8 cellular contexts compared by ENCODE assay signal in genomic region chr19:56566904-56567273, GRCh38. TPM values are rescaled to one million over a fixed set of nuclear protein-coding genes. Genes with fewer than 3 reads are reported as not detected.
DNase-seq lines count a peak whose midpoint lies in the region; TF ChIP-seq lines count a peak whose summit lies in the region.

No MANE protein-coding gene starts in this region.

- peak overlapping the region; percentile 82 for H3K9ac ChIP-seq in GM23248

- intact Hi-C loops in transverse colon (cut with DNase I; ENCODE audit: low total_unique reads), result no loop called here

- H3K79me2 ChIP-seq in GM23248 (ENCODE audit: insufficient read depth), result peaks cover 22% of the 10 kb centered on the region

- DNase-seq in ELR (ENCODE audit: low read depth) (peak; percentile 45), GM23248 (peak; percentile 63), MV-4-11 (lab: John Stamatoyannopoulos, UW) (peak; percentile 50), activated T-cell treated with anti-CD3 and anti-CD28 coated beads for 48 hours (ENCODE audit: low read depth) (peak; percentile 29), fibroblast of villous mesenchyme (ENCODE audit: low read depth) (no peak), occipital lobe (lab: John Stamatoyannopoulos, UW) (peak; percentile 50), transverse colon (peak; percentile 47), GF-D8 (lab: John Stamatoyannopoulos, UW) (no peak)

- no peaks in the 10 kb centered on the region for H3K9me2 ChIP-seq in GM23248 (ENCODE audit: insufficient read depth)

- H3K36me3 ChIP-seq in GM23248 (ENCODE audit: low read depth) (peaks cover 54% of the 10 kb centered on the region), transverse colon (peaks cover 0 to 43% (median 15%) of the 10 kb centered on the region in 4 donors)

- H3K4me1 ChIP-seq in GM23248 (ENCODE audit: insufficient read depth) (no peaks in the 10 kb centered on the region), transverse colon (peaks cover 5 to 11% (median 6%) of the 10 kb centered on the region in 4 donors)

- H3K4me3 ChIP-seq in GM23248 (peak overlapping the region; percentile 98), fibroblast of villous mesenchyme (ENCODE audit: low read depth, low read length) (peak overlapping the region; percentile 98), transverse colon (peak overlapping the region; percentile 46 to 90 (median 76))

- TF ChIP-seq CTCF in fibroblast of villous mesenchyme (IDR thresholded peaks at IDR 0.05; ENCODE audit: insufficient read depth, low read depth, low read length) (no peak), transverse colon (IDR thresholded peaks at IDR 0.05) (no peak)

- in situ Hi-C loops in GM23248 (cut with MboI), result no loop called here
- in situ Hi-C loops in transverse colon (cut with MboI; ENCODE audit: low pct_ligation_motif_present in 1 of 4, low pct_unique_long_range_greater_than_20kb in 1 of 4, low sequenced_read_pairs in 3 of 4), result no loop called here

- no peaks in the 10 kb centered on the region for H3K27me3 ChIP-seq in GM23248 (replicated peaks; ENCODE audit: insufficient read depth)
- H3K27me3 ChIP-seq in transverse colon, result no peaks in the 10 kb centered on the region

- peak overlapping the region; percentile 83 for H3K4me2 ChIP-seq in GM23248 (ENCODE audit: unreplicated experiment)

- H3F3A ChIP-seq in GM23248 (ENCODE audit: insufficient read depth), result no peaks in the 10 kb centered on the region

- H3K27ac ChIP-seq in GM23248 (peak overlapping the region; percentile 54), transverse colon (peak overlapping the region; percentile 84 to 90 (median 84))

- WGBS in GM23248 (ENCODE audit: low coverage in 1 of 2, low lambda C conversion rate in 2 of 2, missing lambda C conversion rate in 2 of 2), 2 experiments, result 2% methylated on average over 19 to 23 of the region's 23 CpGs
- WGBS in transverse colon (ENCODE audit: low coverage in 1 of 2), 2 donors, result 3% methylated on average over 23 of the region's 23 CpGs; no CpG with 5 or more reads in 1 of the 2 donors

- H2AFZ ChIP-seq in GM23248, result peak overlapping the region; percentile 100

- no peak for TF ChIP-seq POLR2A in transverse colon (IDR thresholded peaks at IDR 0.05)

- no peaks in the 10 kb centered on the region for H4K20me1 ChIP-seq in GM23248 (ENCODE audit: insufficient read depth)

- TF ChIP-seq EP300 in transverse colon (IDR thresholded peaks at IDR 0.05; ENCODE audit: low read depth), result no peak

- H3K9me3 ChIP-seq in GM23248 (ENCODE audit: low read depth) (peaks cover 13% of the 10 kb centered on the region), transverse colon (peaks cover 71 to 83% of the 10 kb centered on the region in 2 donors)

RNA-seq across cellular contexts. Expression of gene ZNF470, which starts 0.4 kb away (rescaled TPM):
- 3.5 and 5.8 TPM in 2 replicates for total RNA-seq in GM23248 (2014; rRNA removed; shearing (Covaris generic))
- 3.4 and 3.5 TPM in 2 replicates for polyA plus RNA-seq in GM23248 (2016; fragmentation: Nextera tagmentation; extraction: Ambion mirVana)
- total RNA-seq in fibroblast of villous mesenchyme, result 2.6 and 3.9 TPM in 2 replicates
- total RNA-seq in occipital lobe, result 13.7 TPM
- 1 to 10 TPM in 3 of 4 donors, under 1 TPM in 1; 0.37 to 5.6 (median 1.5) TPM for total RNA-seq in transverse colon

RNA-seq across cellular contexts. Expression of gene ZFP28, which starts 28.1 kb away (rescaled TPM):
- total RNA-seq in GM23248 (2014; rRNA removed; shearing (Covaris generic)), result 5.1 and 5.6 TPM in 2 replicates
- polyA plus RNA-seq in GM23248 (2016; fragmentation: Nextera tagmentation; extraction: Ambion mirVana), result 5.8 and 7.1 TPM in 2 replicates
- total RNA-seq in fibroblast of villous mesenchyme (6.1 and 12.1 TPM in 2 replicates), occipital lobe (45.4 TPM), transverse colon (1 to 10 TPM in 3 of 4 donors, under 1 TPM in 1; 0.20 to 5.4 (median 2.2) TPM)

RNA-seq across cellular contexts. Expression of gene ZNF71, which starts 28.2 kb away (rescaled TPM):
- 3.4 and 7.9 TPM in 2 replicates for total RNA-seq in GM23248 (2014; rRNA removed; shearing (Covaris generic))
- 6.2 and 6.7 TPM in 2 replicates for polyA plus RNA-seq in GM23248 (2016; fragmentation: Nextera tagmentation; extraction: Ambion mirVana)
- total RNA-seq in fibroblast of villous mesenchyme, result 8.2 and 8.4 TPM in 2 replicates
- total RNA-seq in occipital lobe, result 19.5 TPM
- 10 to 100 TPM in 1 of 4 donors, 1 to 10 TPM in 3; 4.4 to 10.5 (median 5.6) TPM for total RNA-seq in transverse colon

RNA-seq across cellular contexts. Expression of gene ZNF471, which starts 59.2 kb away (rescaled TPM):
- total RNA-seq in GM23248 (2014; rRNA removed; shearing (Covaris generic)), result 4.7 and 6.1 TPM in 2 replicates
- 3.4 and 3.6 TPM in 2 replicates for polyA plus RNA-seq in GM23248 (2016; fragmentation: Nextera tagmentation; extraction: Ambion mirVana)
- 1.9 and 3.9 TPM in 2 replicates for total RNA-seq in fibroblast of villous mesenchyme
- 18.4 TPM for total RNA-seq in occipital lobe
- total RNA-seq in transverse colon, result 1 to 10 TPM; 1.8 to 3.5 (median 2.2) TPM

Comparison
In these comparisons a context has a peak if more than half of its experiments do, and no peak if none do; other contexts are left out.
1. DNase-seq: peak in ELR (single experiment), GM23248 (single experiment), MV-4-11 (single experiment), activated T-cell treated with anti-CD3 and anti-CD28 coated beads for 48 hours (single experiment), occipital lobe (single experiment) and transverse colon (single experiment); none in fibroblast of villous mesenchyme (single experiment) and GF-D8 (single experiment).
2. Peak in every context shown above with its lines, with median percentiles within 50 percentile points of each other: H3K4me3 ChIP-seq.